ENCODE assay signal across 29 cellular contexts in genomic region chr13:29877456-29878096, GRCh38. TPM values are rescaled to one million over a fixed set of nuclear protein-coding genes. Genes with fewer than 3 reads are reported as not detected.
DNase-seq lines count a peak whose midpoint lies in the region; ATAC-seq and TF ChIP-seq lines count a peak whose summit lies in the region.
"Had no signal": no experiment of that assay in that cellular context is flagged by ENCODE, and none has a peak within 500 bp of the region (broad histone marks: within the 10 kb centered on the region; RNA-seq: fewer than 3 reads in every experiment).

No MANE protein-coding gene starts in this region.

- H3K27me3 Mint-ChIP-seq in nephron progenitor cell (ENCODE audit: low read depth, poor library complexity) = no peaks in the 10 kb centered on the region

- peak overlapping the region; percentile 73 for H2AK5ac ChIP-seq in trophoblast cell (ENCODE audit: low read length)

- no peak overlapping the region for H2BK12ac ChIP-seq in trophoblast cell (ENCODE audit: low read length)

- peaks cover 36% of the 10 kb centered on the region for H3K4me1 Mint-ChIP-seq in nephron progenitor cell
- H3K4me1 Mint-ChIP-seq: activated naive CD8-positive, alpha-beta T cell treated with anti-CD3 and anti-CD28 coated beads for 36 hours; immature natural killer cell had no signal

- H3K27ac ChIP-seq in HEK293 (ENCODE audit: extremely low read depth, low read depth, low read length) = no peak overlapping the region
- no peak overlapping the region for H3K27ac ChIP-seq in foreskin keratinocyte
- H3K27ac ChIP-seq in trophoblast cell (ENCODE audit: low read depth, low read length) = no peak overlapping the region
- H3K27ac ChIP-seq: esophagus muscularis mucosa, ovary, tibial nerve, VCaP had no signal

- H3K4me3 ChIP-seq in HEK293 (ENCODE audit: low read depth, low read length) (no peak overlapping the region), trophoblast cell (ENCODE audit: low read depth, low read length) (no peak overlapping the region)
- H3K4me3 ChIP-seq: esophagus muscularis mucosa, ovary, tibial nerve had no signal

- no peak overlapping the region for H2BK120ac ChIP-seq in trophoblast cell (ENCODE audit: insufficient read depth, low read length, poor library complexity)

- H3K4me3 Mint-ChIP-seq in nephron progenitor cell = no peak overlapping the region
- H3K4me3 Mint-ChIP-seq: activated naive CD8-positive, alpha-beta T cell treated with anti-CD3 and anti-CD28 coated beads for 36 hours; dendritic cell treated with granulocyte-macrophage colony-stimulating factor and Interleukin-4, amounts not matched to agents 40 ng/mL and 50 ng/mL, for 4 days; endodermal cell; immature natural killer cell; nephron had no signal

- H3K23ac ChIP-seq in trophoblast cell (ENCODE audit: low read length) = no peak overlapping the region

- no peak overlapping the region for H4K12ac ChIP-seq in trophoblast cell (ENCODE audit: low read depth, low read length)

- H3K9ac ChIP-seq in trophoblast cell (ENCODE audit: low read length) = no peak overlapping the region
- H3K9ac ChIP-seq: SK-N-SH had no signal

- H3K4me1 ChIP-seq in HEK293 (ENCODE audit: control insufficient read depth, insufficient read depth, low read length) (no peaks in the 10 kb centered on the region), foreskin keratinocyte (peaks cover 6% of the 10 kb centered on the region), trophoblast cell (ENCODE audit: control insufficient read depth in 1 of 2, insufficient read depth in 2 of 2, low read length in 2 of 2) (peaks cover 4 to 14% of the 10 kb centered on the region in 2 experiments)
- H3K4me1 ChIP-seq: esophagus muscularis mucosa, tibial nerve had no signal

- H3K14ac ChIP-seq in trophoblast cell (ENCODE audit: low read length) = no peak overlapping the region

- H3K36me3 ChIP-seq in HEK293 (ENCODE audit: control insufficient read depth in 2 of 2, insufficient read depth in 1 of 2, low read length in 2 of 2) (no peaks in the 10 kb centered on the region), trophoblast cell (ENCODE audit: control insufficient read depth in 1 of 2, insufficient read depth in 2 of 2, low read length in 2 of 2) (no peaks in the 10 kb centered on the region)
- H3K36me3 ChIP-seq: esophagus muscularis mucosa, ovary, tibial nerve had no signal

- no peak overlapping the region for H4K8ac ChIP-seq in trophoblast cell (ENCODE audit: low read depth, low read length)

- POLR2A ChIA-PET in HEK293 (lab: Yijun Ruan, JAX) = interaction anchor here (1.4 kb wide), 1 partner anchor 46 kb away, joined by 3 read pairs; no protein-coding TSS in a partner anchor

- no peak overlapping the region for H3K27ac Mint-ChIP-seq in nephron progenitor cell
- H3K27ac Mint-ChIP-seq: activated naive CD8-positive, alpha-beta T cell treated with anti-CD3 and anti-CD28 coated beads for 36 hours; dendritic cell treated with granulocyte-macrophage colony-stimulating factor and Interleukin-4, amounts not matched to agents 40 ng/mL and 50 ng/mL, for 4 days; endodermal cell; immature natural killer cell had no signal

- DNase-seq in NCI-H1417 treated with DMSO at 0.1 percent for 48 hours (lab: John Stamatoyannopoulos, UW) (peak; percentile 10), foreskin keratinocyte (peak in 1 of 2 donors; percentile 31), trophoblast cell (no peak), nephron progenitor cell (no peak), NCI-H526 (lab: John Stamatoyannopoulos, UW) (no peak)
- DNase-seq: activated CD4-positive, alpha-beta T cell treated with anti-CD3 and anti-CD28 coated beads for 4 hours; activated CD8-positive, alpha-beta memory T cell treated with anti-CD3 and anti-CD28 coated beads for 24 hours; activated effector memory CD4-positive, alpha-beta T cell treated with Interleukin-2 at 50 U/mL for 16 hours; activated naive CD8-positive, alpha-beta T cell treated with anti-CD3 and anti-CD28 coated beads for 36 hours; C1 segment of cervical spinal cord; caudate nucleus; COR-L47; DND-41; endodermal cell; HCEC 1CT; immature natural killer cell; Karpas-422; MV-4-11; ovary; SK-N-SH; stimulated activated CD4-positive, alpha-beta T cell treated with anti-CD3 and anti-CD28 coated beads, Interleukin-2, amount 100 ng/mL, for 24 hours; T-helper 2 cell had no signal

- H3K79me2 ChIP-seq in trophoblast cell (ENCODE audit: control insufficient read depth, insufficient read depth, low read length, poor library complexity) = no peaks in the 10 kb centered on the region

- no CpG with 5 or more reads among the region's 6 CpGs for WGBS in trophoblast cell (ENCODE audit: extremely low coverage, insufficient coverage, insufficient read length)

- H3K9me3 Mint-ChIP-seq in nephron progenitor cell = no peaks in the 10 kb centered on the region
- H3K9me3 Mint-ChIP-seq: activated naive CD8-positive, alpha-beta T cell treated with anti-CD3 and anti-CD28 coated beads for 36 hours; dendritic cell treated with granulocyte-macrophage colony-stimulating factor and Interleukin-4, amounts not matched to agents 40 ng/mL and 50 ng/mL, for 4 days; endodermal cell; immature natural killer cell; nephron had no signal

- H3K4ac ChIP-seq in trophoblast cell (ENCODE audit: low read depth, low read length) = no peak overlapping the region

- no peak overlapping the region for H3K18ac ChIP-seq in trophoblast cell (ENCODE audit: low read length)

- H2AFZ ChIP-seq in trophoblast cell (ENCODE audit: insufficient read depth, low read length, poor library complexity) = no peak overlapping the region

- no peak overlapping the region for H4K91ac ChIP-seq in trophoblast cell (ENCODE audit: low read depth, low read length)

- no peaks in the 10 kb centered on the region for H3K36me3 Mint-ChIP-seq in nephron progenitor cell (ENCODE audit: low read depth)
- H3K36me3 Mint-ChIP-seq: activated naive CD8-positive, alpha-beta T cell treated with anti-CD3 and anti-CD28 coated beads for 36 hours; immature natural killer cell had no signal

- H3K27me3 ChIP-seq in foreskin keratinocyte = no peaks in the 10 kb centered on the region
- no peaks in the 10 kb centered on the region for H3K27me3 ChIP-seq in trophoblast cell (ENCODE audit: insufficient read depth, low read length)
- H3K27me3 ChIP-seq: esophagus muscularis mucosa, ovary, tibial nerve had no signal

- TF ChIP-seq CTCF in HEK293 (tag by site-specific recombination; IDR thresholded peaks at IDR 0.05) (no peak), foreskin keratinocyte (conservative IDR thresholded peaks at IDR 0.05) (no peak), nephron progenitor cell (IDR thresholded peaks at IDR 0.05) (no peak)

- H3K4me2 ChIP-seq in trophoblast cell (ENCODE audit: low read length) = no peak overlapping the region
- H3K4me2 ChIP-seq: SK-N-SH had no signal

- CTCF ChIA-PET in HEK293 (lab: Yijun Ruan, JAX) = no interaction called here

- H3K9me3 ChIP-seq in HEK293 (ENCODE audit: control insufficient read depth, insufficient read depth, low read depth, low read length) (no peaks in the 10 kb centered on the region), trophoblast cell (ENCODE audit: insufficient read depth, low read depth, low read length) (no peaks in the 10 kb centered on the region)
- H3K9me3 ChIP-seq: esophagus muscularis mucosa, ovary, SK-N-SH, tibial nerve had no signal

- ATAC-seq in foreskin keratinocyte (peak; percentile 56), GM18861 (IDR thresholded peaks at IDR 0.05; ENCODE audit: unreplicated experiment) (no peak)

- H3K79me1 ChIP-seq in trophoblast cell (ENCODE audit: low read length) = peaks cover 6% of the 10 kb centered on the region

- no peak overlapping the region for H2BK5ac ChIP-seq in trophoblast cell (ENCODE audit: low read depth, low read length, poor library complexity)

TF ChIP-seq in HEK293, 187 proteins besides CTCF, POLR2A, EP300 and RAD21 (continues in another document):
- TF ChIP-seq ZNF449 (tag by site-specific recombination; IDR thresholded peaks at IDR 0.05) (no peak), ZBTB10 (tag by site-specific recombination; IDR thresholded peaks at IDR 0.05) (no peak)

RNA-seq across cellular contexts. Expression of gene UBL3, which starts 27.2 kb away (rescaled TPM):
- 7.3 and 9.5 TPM in 2 replicates for total RNA-seq in foreskin keratinocyte
- 3.0 and 3.2 TPM in 2 replicates for polyA plus RNA-seq in foreskin keratinocyte
- 59.8 and 60.3 TPM in 2 replicates for polyA plus RNA-seq in trophoblast cell (2013)
